7 cellular contexts compared by ENCODE assay signal in genomic region chr17:74780443-74781238, GRCh38. TPM values are rescaled to one million over a fixed set of nuclear protein-coding genes. Genes with fewer than 3 reads are reported as not detected.
A peak's percentile ranks its signal among the peaks of the same experiment; 100 is the strongest.
DNase-seq lines count a peak whose midpoint lies in the region; ATAC-seq, FAIRE-seq and TF ChIP-seq lines count a peak whose summit lies in the region.

No MANE protein-coding gene starts in this region.

- WGBS in liver = 55% methylated on average over 7 of the region's 7 CpGs

- peaks cover 18% of the 10 kb centered on the region for H3K36me3 Mint-ChIP-seq in activated CD8-positive, alpha-beta T cell treated with anti-CD3 and anti-CD28 coated beads for 36 hours (ENCODE audit: low read depth)

- H3K4me3 Mint-ChIP-seq in activated CD8-positive, alpha-beta T cell treated with anti-CD3 and anti-CD28 coated beads for 36 hours = peak overlapping the region; percentile 43

- TF ChIP-seq CTCF in LNCAP (IDR thresholded peaks at IDR 0.05) (peak; percentile 49; the same call in 1 of the 2 replicates), liver (IDR thresholded peaks at IDR 0.05; ENCODE audit: low read depth, low read length, missing input control) (peak; percentile 60)
- TF ChIP-seq CTCF in activated CD8-positive, alpha-beta T cell treated with anti-CD3 and anti-CD28 coated beads for 36 hours (IDR thresholded peaks at IDR 0.05) = peak; percentile 50

- no peaks in the 10 kb centered on the region for H3K9me3 ChIP-seq in liver (ENCODE audit: control insufficient read depth in 4 of 4, low read length in 3 of 4)

- no peaks in the 10 kb centered on the region for H3K27me3 ChIP-seq in liver (ENCODE audit: control insufficient read depth in 4 of 4, insufficient read depth in 4 of 4, low read length in 3 of 4)

- no peak overlapping the region for H3K27ac ChIP-seq in liver (ENCODE audit: low read depth in 1 of 2, low read length in 2 of 2)

- DNase-seq in activated CD8-positive, alpha-beta T cell treated with anti-CD3 and anti-CD28 coated beads for 36 hours = peak; percentile 61
- DNase-seq in inferior parietal cortex (ENCODE audit: extremely low spot score) = no peak
- no peak for DNase-seq in kidney glomerular epithelial cell (lab: John Stamatoyannopoulos, UW)
- no peak for DNase-seq in NCI-H2029 (lab: John Stamatoyannopoulos, UW)

- no peak overlapping the region for H3K4me3 ChIP-seq in liver (ENCODE audit: low read depth in 1 of 3, low read length in 3 of 3)

- peak; percentile 24 for ATAC-seq in activated CD8-positive, alpha-beta T cell treated with anti-CD3 and anti-CD28 coated beads for 36 hours

- FAIRE-seq in G401.6 (lab: Jason Lieb, UNC) = peak; percentile 25

- peak; percentile 84 to 88 for TF ChIP-seq RAD21 in liver (IDR thresholded peaks at IDR 0.05)

- H3K27me3 Mint-ChIP-seq in activated CD8-positive, alpha-beta T cell treated with anti-CD3 and anti-CD28 coated beads for 36 hours = no peaks in the 10 kb centered on the region

- no peak overlapping the region for H3K9ac ChIP-seq in liver (ENCODE audit: low read depth in 1 of 2, low read length in 2 of 2)

- H3K4me1 ChIP-seq in liver (ENCODE audit: control insufficient read depth in 4 of 4, insufficient read depth in 4 of 4, low read length in 3 of 4) = peaks cover 2 to 22% (median 13%) of the 10 kb centered on the region in 4 donors

- peak overlapping the region; percentile 94 for H3K27ac Mint-ChIP-seq in activated CD8-positive, alpha-beta T cell treated with anti-CD3 and anti-CD28 coated beads for 36 hours

- peaks cover 66% of the 10 kb centered on the region for H3K4me1 Mint-ChIP-seq in activated CD8-positive, alpha-beta T cell treated with anti-CD3 and anti-CD28 coated beads for 36 hours (ENCODE audit: low read depth)

- H3K9me3 Mint-ChIP-seq in activated CD8-positive, alpha-beta T cell treated with anti-CD3 and anti-CD28 coated beads for 36 hours = no peaks in the 10 kb centered on the region

- POLR2A ChIA-PET in activated CD8-positive, alpha-beta T cell treated with anti-CD3 and anti-CD28 coated beads for 36 hours (lab: Charles Lee) = interaction anchor here (1.0 to 3.2 kb wide), 6 partner anchors 9 to 92 kb away, joined by 3 to 21 read pairs (median 4); partner anchors contain the start of genes FDXR and NHERF1

- CTCF ChIA-PET in activated CD8-positive, alpha-beta T cell treated with anti-CD3 and anti-CD28 coated beads for 36 hours (lab: Charles Lee) = interaction anchor here (1.4 to 6.5 kb wide), 10 partner anchors 10 to 123 kb away, joined by 5 to 76 read pairs (median 10); partner anchors contain the start of gene RAB37

- intact Hi-C loops in activated CD8-positive, alpha-beta T cell treated with anti-CD3 and anti-CD28 coated beads for 36 hours (cut with micrococcal nuclease) = loop anchor here (2.0 kb wide), 1 partner anchor 34 kb away; no protein-coding TSS in a partner anchor

- peaks cover 0 to 1% (median 0%) of the 10 kb centered on the region in 4 donors for H3K36me3 ChIP-seq in liver (ENCODE audit: control insufficient read depth in 4 of 4, insufficient read depth in 3 of 4, low read depth in 1 of 4, low read length in 3 of 4)

TF ChIP-seq in liver, 16 proteins besides CTCF, POLR2A, EP300 and RAD21:
- TF ChIP-seq EGR1 (IDR thresholded peaks at IDR 0.05; ENCODE audit: low read depth in 2 of 2) (no peak), SP1 (IDR thresholded peaks at IDR 0.05) (no peak), HNF4G (IDR thresholded peaks at IDR 0.05) (no peak), ZBTB33 (IDR thresholded peaks at IDR 0.05) (no peak), FOXA1 (IDR thresholded peaks at IDR 0.05) (no peak), FOXA2 (IDR thresholded peaks at IDR 0.05) (no peak), REST (IDR thresholded peaks at IDR 0.05) (no peak), HNF4A (conservative IDR thresholded peaks at IDR 0.05) (no peak), GABPA (IDR thresholded peaks at IDR 0.05 in 1 of 2, conservative IDR thresholded peaks at IDR 0.05 in 1 of 2) (no peak), ATF3 (IDR thresholded peaks at IDR 0.05) (no peak), YY1 (IDR thresholded peaks at IDR 0.05) (no peak), NR2F2 (IDR thresholded peaks at IDR 0.05) (no peak), TAF1 (conservative IDR thresholded peaks at IDR 0.05) (no peak), JUND (IDR thresholded peaks at IDR 0.05) (no peak), MAX (IDR thresholded peaks at IDR 0.05) (no peak)
TF ChIP-seq in liver: peak in this region for 0.

RNA-seq across cellular contexts. Expression of gene NAT9, which starts 4.5 kb away (rescaled TPM):
- total RNA-seq in activated CD8-positive, alpha-beta T cell treated with anti-CD3 and anti-CD28 coated beads for 36 hours = 10 to 100 TPM; 35.5 to 42.4 TPM
- total RNA-seq in liver = 10 to 100 TPM in 1 of 2 donors, 1 to 10 TPM in 1; 8.1 to 25.5 TPM
- 10 to 100 TPM; 15.7 to 18.4 TPM for polyA plus RNA-seq in liver

RNA-seq across cellular contexts. Expression of gene NHERF1, which starts 32.2 kb away (rescaled TPM):
- 100 to 1,000 TPM; 143 to 150 TPM for total RNA-seq in activated CD8-positive, alpha-beta T cell treated with anti-CD3 and anti-CD28 coated beads for 36 hours
- 10 to 100 TPM; 38.1 to 84.1 TPM for total RNA-seq in liver
- 100 to 1,000 TPM; 105 to 160 TPM for polyA plus RNA-seq in liver

RNA-seq across cellular contexts. Expression of gene RAB37, which starts 43.6 kb away (rescaled TPM):
- total RNA-seq in activated CD8-positive, alpha-beta T cell treated with anti-CD3 and anti-CD28 coated beads for 36 hours = 1 to 10 TPM; 6.6 to 6.7 TPM
- 1 to 10 TPM; 5.1 to 5.3 TPM for total RNA-seq in liver
- polyA plus RNA-seq in liver = 1 to 10 TPM; 5.9 to 8.8 TPM
